ENCODE assay signal across 10 cellular contexts in genomic region chrX:33726281-33727160, GRCh38.
DNase-seq lines count a peak whose midpoint lies in the region; ATAC-seq and TF ChIP-seq lines count a peak whose summit lies in the region.
"Had no signal": no experiment of that assay in that cellular context is flagged by ENCODE, and none has a peak within 500 bp of the region (broad histone marks: within the 10 kb centered on the region; RNA-seq: fewer than 3 reads in every experiment).

No MANE protein-coding gene starts in this region.

- TF ChIP-seq POLR2A in spleen (IDR thresholded peaks at IDR 0.05): no peak

- no peak overlapping the region for H3K14ac ChIP-seq in mesenchymal stem cell (ENCODE audit: low read length in 2 of 2)

- H3K4me3 Mint-ChIP-seq in endothelial cell (ENCODE audit: unreplicated experiment): peak overlapping the region; percentile 56
- H3K4me3 Mint-ChIP-seq: T-helper 17 cell had no signal

- no peaks in the 10 kb centered on the region for H3K9me3 Mint-ChIP-seq in endothelial cell (ENCODE audit: unreplicated experiment)

- H3K4me3 ChIP-seq in MG63: peak overlapping the region; percentile 49
- peak overlapping the region; percentile 39 to 65 for H3K4me3 ChIP-seq in mesenchymal stem cell (ENCODE audit: insufficient read depth in 1 of 2, low read depth in 1 of 2, low read length in 2 of 2)
- H3K4me3 ChIP-seq in spleen: peak overlapping the region in 3 of 8 donors; percentile 15 to 37 (median 18)

- no peak overlapping the region for H2AFZ ChIP-seq in mesenchymal stem cell (ENCODE audit: low read depth, low read length)

- WGBS in mesenchymal stem cell: 39% methylated on average over 27 of the region's 45 CpGs
- WGBS in spleen, 5 donors: 14 to 40% (median 26%) methylated on average over 23 to 45 of the region's 45 CpGs

- H2AK5ac ChIP-seq in mesenchymal stem cell (ENCODE audit: low read length, severe bottlenecking): no peak overlapping the region

- no peaks in the 10 kb centered on the region for H3K27me3 ChIP-seq in MG63
- peaks cover 0 to 6% of the 10 kb centered on the region in 2 experiments for H3K27me3 ChIP-seq in mesenchymal stem cell (ENCODE audit: control insufficient read depth in 1 of 2, insufficient read depth in 1 of 2, low read length in 2 of 2)
- H3K27me3 ChIP-seq in spleen (replicated peaks in 1 of 7): peaks cover 0 to 15% (median 0%) of the 10 kb centered on the region in 7 donors

- no peaks in the 10 kb centered on the region for H3K27me3 Mint-ChIP-seq in endothelial cell (ENCODE audit: unreplicated experiment)
- H3K27me3 Mint-ChIP-seq: T-helper 17 cell had no signal

- H3K36me3 ChIP-seq in MG63 (no peaks in the 10 kb centered on the region), mesenchymal stem cell (ENCODE audit: control insufficient read depth in 1 of 2, insufficient read depth in 2 of 2, low read depth in 1 of 2, low read length in 2 of 2) (no peaks in the 10 kb centered on the region), spleen (no peaks in the 10 kb centered on the region)
- H3K36me3 ChIP-seq: tibial nerve had no signal

- no peak overlapping the region for H4K91ac ChIP-seq in mesenchymal stem cell (ENCODE audit: low read length)

- H3K18ac ChIP-seq in mesenchymal stem cell (ENCODE audit: low read depth in 1 of 2, low read length in 2 of 2): peak overlapping the region in 1 of 2 experiments; percentile 54

- H3K27ac Mint-ChIP-seq in endothelial cell (ENCODE audit: unreplicated experiment): no peak overlapping the region
- H3K27ac Mint-ChIP-seq: T-helper 17 cell had no signal

- H3K4me1 ChIP-seq in mesenchymal stem cell (ENCODE audit: control insufficient read depth, insufficient read depth, low read depth, low read length) (peaks cover 2% of the 10 kb centered on the region), spleen (no peaks in the 10 kb centered on the region)

- ATAC-seq in GM21381 (IDR thresholded peaks at IDR 0.05; ENCODE audit: unreplicated experiment): no peak
- ATAC-seq: T-helper 17 cell had no signal

- no peak overlapping the region for H2BK120ac ChIP-seq in mesenchymal stem cell (ENCODE audit: low read depth, low read length)

- H3K27ac ChIP-seq in mesenchymal stem cell (ENCODE audit: low read length, poor library complexity, severe bottlenecking): no peak overlapping the region
- peak overlapping the region in 5 of 8 donors; percentile 7 to 58 (median 46) for H3K27ac ChIP-seq in spleen
- H3K27ac ChIP-seq: tibial nerve had no signal

- H3K23ac ChIP-seq in mesenchymal stem cell (ENCODE audit: low read length in 2 of 2): no peak overlapping the region

- no peak overlapping the region for H3K9ac ChIP-seq in mesenchymal stem cell (ENCODE audit: low read length)

- H2BK12ac ChIP-seq in mesenchymal stem cell (ENCODE audit: low read length in 2 of 2): no peak overlapping the region

- no peak overlapping the region for H2BK5ac ChIP-seq in mesenchymal stem cell (ENCODE audit: low read depth, low read length, poor library complexity, severe bottlenecking)

- H3K4me1 Mint-ChIP-seq in endothelial cell (ENCODE audit: unreplicated experiment): no peaks in the 10 kb centered on the region
- H3K4me1 Mint-ChIP-seq: T-helper 17 cell had no signal

- no peak for TF ChIP-seq CTCF in endothelial cell (IDR thresholded peaks at IDR 0.05; ENCODE audit: unreplicated experiment)
- TF ChIP-seq CTCF in spleen (IDR thresholded peaks at IDR 0.05 in 8 of 11, conservative IDR thresholded peaks at IDR 0.05 in 3 of 11): no peak

- H2BK15ac ChIP-seq in mesenchymal stem cell (ENCODE audit: low read depth, poor library complexity, severe bottlenecking): no peak overlapping the region

- H3K4ac ChIP-seq in mesenchymal stem cell (ENCODE audit: low read depth in 1 of 2, low read length in 2 of 2): no peak overlapping the region

- DNase-seq in MG63 (peak; percentile 17), endothelial cell (ENCODE audit: low spot score) (peak; percentile 3), mesenchymal stem cell (no peak), spleen (no peak), NCI-H2227 (lab: John Stamatoyannopoulos, UW; ENCODE audit: unreplicated experiment) (no peak), COLO829 (ENCODE audit: low spot score) (no peak), DMS 273 treated with DMSO at 0.1 percent for 48 hours (lab: John Stamatoyannopoulos, UW) (no peak)
- DNase-seq: T-helper 17 cell had no signal

- H3K36me3 Mint-ChIP-seq in endothelial cell (ENCODE audit: low read depth, unreplicated experiment): no peaks in the 10 kb centered on the region

- intact Hi-C loops in spleen (cut with DNase I; ENCODE audit: low total_unique reads): no loop called here

- H3K9me3 ChIP-seq in MG63 (no peaks in the 10 kb centered on the region), mesenchymal stem cell (ENCODE audit: control insufficient read depth, low read length) (no peaks in the 10 kb centered on the region), spleen (no peaks in the 10 kb centered on the region)
- H3K9me3 ChIP-seq: tibial nerve had no signal

- no peaks in the 10 kb centered on the region for H3K79me1 ChIP-seq in mesenchymal stem cell (replicated peaks; ENCODE audit: low read length, poor library complexity, severe bottlenecking)

- H4K8ac ChIP-seq in mesenchymal stem cell (ENCODE audit: low read length): no peak overlapping the region

- peak overlapping the region; percentile 86 for H3K4me2 ChIP-seq in mesenchymal stem cell (ENCODE audit: low read length, poor library complexity, severe bottlenecking)

Comparison
In these comparisons a context has a peak if more than half of its experiments do, and no peak if none do; other contexts are left out.
1. DNase-seq: peak in MG63 (single experiment) and endothelial cell (single experiment); none in mesenchymal stem cell (single experiment), spleen (single experiment), NCI-H2227 (single experiment), COLO829 (single experiment) and DMS 273 treated with DMSO at 0.1 percent for 48 hours (single experiment).